In the genomic region with DNA sequence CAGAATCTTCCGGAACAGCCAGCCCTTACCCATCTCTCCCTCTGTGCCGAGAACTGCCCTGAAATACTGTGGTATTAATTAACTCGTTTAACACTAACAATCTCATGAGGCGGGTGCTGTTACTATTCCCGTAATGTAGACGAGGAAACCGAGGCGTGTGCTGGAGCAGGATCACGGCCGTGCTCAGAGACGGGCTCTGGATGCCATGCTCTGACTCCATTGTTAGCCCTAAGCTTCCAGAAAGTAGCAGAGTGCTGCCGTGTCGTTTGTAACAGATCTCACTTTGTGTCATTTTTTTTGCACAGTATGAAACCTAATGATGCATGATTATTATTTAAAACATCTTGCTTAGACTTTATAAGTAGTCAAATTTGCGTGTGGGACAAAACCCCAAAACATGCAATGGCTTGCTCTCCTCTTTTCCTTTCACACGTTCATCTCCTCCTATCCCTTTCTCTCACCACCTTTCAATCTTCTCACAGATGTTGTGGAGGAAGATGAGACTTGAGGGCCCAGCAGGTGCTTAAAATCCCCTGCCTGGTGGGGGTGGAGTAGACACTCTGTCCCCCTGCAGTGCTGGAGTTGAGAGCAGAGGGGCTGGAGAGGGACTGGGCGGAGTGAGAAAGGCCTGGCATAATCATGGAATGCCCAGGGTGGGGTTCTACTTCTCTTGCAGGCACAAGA, we compare ENCODE assay signal across 7 cellular contexts. TPM values are rescaled to one million over a fixed set of nuclear protein-coding genes. Genes with fewer than 3 reads are reported as not detected.
DNase-seq lines count a peak whose midpoint lies in the region; ATAC-seq and TF ChIP-seq lines count a peak whose summit lies in the region.

No MANE protein-coding gene starts in this region.

- ATAC-seq in GM19025 (IDR thresholded peaks at IDR 0.05; ENCODE audit: low read depth, unreplicated experiment) (peak; percentile 13), HG03066 (IDR thresholded peaks at IDR 0.05; ENCODE audit: low read depth, unreplicated experiment) (peak; percentile 18)

- peak overlapping the region; percentile 98 for H3K27ac ChIP-seq in VCaP

- peak; percentile 10 for DNase-seq in glomerular endothelial cell (ENCODE audit: extremely low read depth, low read depth, low spot score)
- no peak for DNase-seq in retinal pigment epithelial cell (ENCODE audit: low read depth)
- no peak for DNase-seq in HuH-7.5 (ENCODE audit: low spot score)
- DNase-seq in NCI-H446 (lab: John Stamatoyannopoulos, UW) = no peak

- peak overlapping the region; percentile 60 for H3K4me3 ChIP-seq in retinal pigment epithelial cell (ENCODE audit: low read length)

- TF ChIP-seq CTCF in VCaP (conservative IDR thresholded peaks at IDR 0.05) (peak; percentile 9), retinal pigment epithelial cell (conservative IDR thresholded peaks at IDR 0.05; ENCODE audit: low read depth, low read length) (no peak)

RNA-seq across cellular contexts. Expression of a gene that starts 0.5 kb away (rescaled TPM):
- 0.53 and 2.1 TPM in 2 replicates for total RNA-seq in glomerular endothelial cell

RNA-seq across cellular contexts. Expression of a gene that starts 0.7 kb away (rescaled TPM):
- total RNA-seq in glomerular endothelial cell = 1.7 and 2.4 TPM in 2 replicates

RNA-seq across cellular contexts. Expression of a gene that starts 17.6 kb away (rescaled TPM):
- total RNA-seq in glomerular endothelial cell = not detected in 2 replicates

RNA-seq across cellular contexts. Expression of a gene that starts 44.8 kb away (rescaled TPM):
- 96.1 and 182 TPM in 2 replicates for total RNA-seq in glomerular endothelial cell

RNA-seq across cellular contexts. Expression of a gene that starts 55.3 kb away (rescaled TPM):
- total RNA-seq in glomerular endothelial cell = 9.4 and 16.6 TPM in 2 replicates
